Comparison of ENCODE assay signal across 8 cellular contexts in the genomic region with DNA sequence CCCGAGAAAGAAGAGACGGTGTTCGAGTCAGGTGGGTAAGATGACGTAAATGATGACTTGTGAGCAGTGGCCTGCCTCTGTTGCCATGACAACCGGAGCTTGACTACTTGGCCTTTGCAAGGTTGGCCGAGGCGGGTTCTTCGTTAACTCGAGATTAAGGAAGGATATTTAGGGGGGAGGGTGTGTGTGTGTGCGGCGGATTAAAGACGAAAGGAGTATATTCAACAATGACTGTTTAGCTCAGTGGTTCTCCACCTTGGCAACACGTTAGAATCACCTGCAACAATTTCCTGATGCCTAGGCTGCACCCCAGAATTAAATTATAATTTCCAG. TPM values are rescaled to one million over a fixed set of nuclear protein-coding genes. Genes with fewer than 3 reads are reported as not detected.
DNase-seq lines count a peak whose midpoint lies in the region; ATAC-seq, FAIRE-seq and TF ChIP-seq lines count a peak whose summit lies in the region.

No MANE protein-coding gene starts in this region.

- POLR2A ChIA-PET in HCT116 (lab: Charles Lee), result interaction anchor here (0.6 to 1.6 kb wide), 3 partner anchors 11 to 118 kb away, joined by 3 to 6 read pairs (median 3); no protein-coding TSS in a partner anchor

- no peaks in the 10 kb centered on the region for H3K9me1 ChIP-seq in keratinocyte (ENCODE audit: control insufficient read depth, extremely low read depth, insufficient read depth, low read length)

- peak; percentile 48 for DNase-seq in DMS114 treated with DMSO at 0.1 percent for 48 hours (lab: John Stamatoyannopoulos, UW; ENCODE audit: unreplicated experiment)
- DNase-seq in HCT116 (ENCODE audit: low read depth, low spot score), result peak; percentile 47
- peak; percentile 73 for DNase-seq in NCI-H2029 (lab: John Stamatoyannopoulos, UW)
- DNase-seq in cerebellar nuclear complex (lab: John Stamatoyannopoulos, UW), result peak; percentile 58 to 86
- DNase-seq in keratinocyte (ENCODE audit: low read depth, low spot score), result no peak
- DNase-seq in stimulated activated CD4-positive, alpha-beta T cell treated with anti-CD3 and anti-CD28 coated beads, Interleukin-12 subunit alpha, Interleukin-12 subunit beta, amount 100 ng/mL, for 4 hours, result peak; percentile 60
- no peak for DNase-seq in NCI-H1048 (lab: John Stamatoyannopoulos, UW)

- H3K9ac ChIP-seq in HCT116 (ENCODE audit: low read length) (peak overlapping the region; percentile 83), keratinocyte (ENCODE audit: control insufficient read depth, extremely low read depth, insufficient read depth, low read length) (peak overlapping the region; percentile 90)

- TF ChIP-seq POLR2A in HCT116 (IDR thresholded peaks at IDR 0.05; ENCODE audit: borderline replicate concordance, extremely low read depth, insufficient read depth, insufficient read length), result peak; percentile 14

- H3K9me2 ChIP-seq in HCT116 (ENCODE audit: insufficient read depth), result no peaks in the 10 kb centered on the region

- no peak for TF ChIP-seq CTCF in HCT116 (IDR thresholded peaks at IDR 0.05 in 2 of 3, conservative IDR thresholded peaks at IDR 0.05 in 1 of 3; ENCODE audit: borderline replicate concordance in 1 of 3, insufficient read depth in 1 of 3, low read depth in 2 of 3, low read length in 2 of 3)
- TF ChIP-seq CTCF in keratinocyte (optimal IDR thresholded peaks at IDR 0.05 in 1 of 3, IDR thresholded peaks at IDR 0.05 in 1 of 3, conservative IDR thresholded peaks at IDR 0.05 in 1 of 3; ENCODE audit: extremely low read depth in 1 of 3, insufficient read depth in 2 of 3, low read length in 3 of 3), result no peak

- ATAC-seq in HCT116, result peak; percentile 36
- ATAC-seq in activated CD4-positive, CD25-positive, alpha-beta regulatory T cell treated with anti-CD3 and anti-CD28 coated beads, Interleukin-2, amount 50 U/mL, for 24 hours, result peak; percentile 64 to 73

- 0 out of 2 replicates have a peak, but pooled peaks cover under 1% of the 10 kb centered on the region for H4K20me1 ChIP-seq in HCT116 (ENCODE audit: insufficient read depth)
- H4K20me1 ChIP-seq in keratinocyte (ENCODE audit: control insufficient read depth, extremely low read depth, insufficient read depth, low read length), result no peaks in the 10 kb centered on the region

- peak overlapping the region; percentile 89 for H3K27ac ChIP-seq in HCT116 (ENCODE audit: low read depth, low read length)
- peak overlapping the region; percentile 80 for H3K27ac ChIP-seq in keratinocyte (ENCODE audit: control insufficient read depth, insufficient read depth, low read length)

- intact Hi-C loops in HCT116 (cut with micrococcal nuclease), result no loop called here

- H3K79me2 ChIP-seq in HCT116 (ENCODE audit: insufficient read depth, low read length), result peaks cover 30% of the 10 kb centered on the region
- H3K79me2 ChIP-seq in keratinocyte (ENCODE audit: control insufficient read depth, insufficient read depth, low read length), result peaks cover 25% of the 10 kb centered on the region

- H3K4me1 ChIP-seq in HCT116 (ENCODE audit: control insufficient read depth in 1 of 2, insufficient read depth in 2 of 2, low read length in 2 of 2) (peaks cover 9 to 23% of the 10 kb centered on the region in 2 experiments), keratinocyte (ENCODE audit: control insufficient read depth, extremely low read depth, insufficient read depth, low read length) (peaks cover 5% of the 10 kb centered on the region)

- H3K9me3 ChIP-seq in HCT116 (ENCODE audit: control insufficient read depth in 1 of 2, insufficient read depth in 1 of 2, low read depth in 1 of 2, low read length in 2 of 2) (no peaks in the 10 kb centered on the region), keratinocyte (ENCODE audit: control insufficient read depth, low read depth, low read length) (no peaks in the 10 kb centered on the region)

- H3K4me2 ChIP-seq in HCT116 (ENCODE audit: low read length), result peak overlapping the region; percentile 88
- H3K4me2 ChIP-seq in keratinocyte (ENCODE audit: control insufficient read depth, extremely low read depth, insufficient read depth, low read depth, low read length), result peak overlapping the region; percentile 94

- BruUV-seq in HCT116 (replicated peaks; lab: Mats Ljungman, UMichigan), result TSS peak; percentile 77

- H3K27me3 ChIP-seq in HCT116 (ENCODE audit: insufficient read depth, low read length), result no peaks in the 10 kb centered on the region
- no peaks in the 10 kb centered on the region for H3K27me3 ChIP-seq in keratinocyte (ENCODE audit: control insufficient read depth, extremely low read depth, insufficient read depth, low read length)

- no peak for TF ChIP-seq RAD21 in HCT116 (IDR thresholded peaks at IDR 0.05; ENCODE audit: low read depth)

- CTCF ChIA-PET in HCT116 (lab: Charles Lee), result interaction anchor here (0.8 to 2.2 kb wide), 8 partner anchors 11 to 71 kb away, joined by 3 to 8 read pairs (median 3); no protein-coding TSS in a partner anchor

- H2AFZ ChIP-seq in HCT116 (ENCODE audit: low read depth, low read length, poor library complexity, severe bottlenecking), result peak overlapping the region; percentile 59
- H2AFZ ChIP-seq in keratinocyte (ENCODE audit: control insufficient read depth, low read length), result peak overlapping the region; percentile 86

- RAD21 ChIA-PET in HCT116 (lab: Charles Lee; ENCODE audit: low non-redundant PET in 1 of 2, low total read pairs in 2 of 2, uncharacterized antibody in 2 of 2, unreplicated experiment in 2 of 2), result no interaction called here

- peak overlapping the region; percentile 53 to 80 for H3K4me3 ChIP-seq in HCT116 (replicated peaks in 1 of 2; ENCODE audit: low read depth in 1 of 2, low read length in 2 of 2)
- peak overlapping the region; percentile 55 to 89 (median 71) for H3K4me3 ChIP-seq in keratinocyte (ENCODE audit: control insufficient read depth in 2 of 3, extremely low read depth in 1 of 3, insufficient read depth in 2 of 3, low read depth in 1 of 3, low read length in 3 of 3)

- H3K36me3 ChIP-seq in HCT116 (ENCODE audit: control insufficient read depth in 1 of 2, insufficient read depth in 2 of 2, low read length in 2 of 2) (no peaks in the 10 kb centered on the region), keratinocyte (ENCODE audit: control insufficient read depth in 2 of 2, extremely low read depth in 1 of 2, insufficient read depth in 2 of 2, low read length in 2 of 2) (peaks cover 2 to 4% of the 10 kb centered on the region in 2 experiments)

- dilution Hi-C loops in keratinocyte (cut with MboI; ENCODE audit: extremely low pct_ligation_motif_present, low sequenced_read_pairs), result no loop called here

- no peak for FAIRE-seq in keratinocyte (lab: Jason Lieb, UNC)

TF ChIP-seq in HCT116, 20 proteins besides CTCF, POLR2A, EP300 and RAD21 (continues in another document):
- TF ChIP-seq, protein P1, sequence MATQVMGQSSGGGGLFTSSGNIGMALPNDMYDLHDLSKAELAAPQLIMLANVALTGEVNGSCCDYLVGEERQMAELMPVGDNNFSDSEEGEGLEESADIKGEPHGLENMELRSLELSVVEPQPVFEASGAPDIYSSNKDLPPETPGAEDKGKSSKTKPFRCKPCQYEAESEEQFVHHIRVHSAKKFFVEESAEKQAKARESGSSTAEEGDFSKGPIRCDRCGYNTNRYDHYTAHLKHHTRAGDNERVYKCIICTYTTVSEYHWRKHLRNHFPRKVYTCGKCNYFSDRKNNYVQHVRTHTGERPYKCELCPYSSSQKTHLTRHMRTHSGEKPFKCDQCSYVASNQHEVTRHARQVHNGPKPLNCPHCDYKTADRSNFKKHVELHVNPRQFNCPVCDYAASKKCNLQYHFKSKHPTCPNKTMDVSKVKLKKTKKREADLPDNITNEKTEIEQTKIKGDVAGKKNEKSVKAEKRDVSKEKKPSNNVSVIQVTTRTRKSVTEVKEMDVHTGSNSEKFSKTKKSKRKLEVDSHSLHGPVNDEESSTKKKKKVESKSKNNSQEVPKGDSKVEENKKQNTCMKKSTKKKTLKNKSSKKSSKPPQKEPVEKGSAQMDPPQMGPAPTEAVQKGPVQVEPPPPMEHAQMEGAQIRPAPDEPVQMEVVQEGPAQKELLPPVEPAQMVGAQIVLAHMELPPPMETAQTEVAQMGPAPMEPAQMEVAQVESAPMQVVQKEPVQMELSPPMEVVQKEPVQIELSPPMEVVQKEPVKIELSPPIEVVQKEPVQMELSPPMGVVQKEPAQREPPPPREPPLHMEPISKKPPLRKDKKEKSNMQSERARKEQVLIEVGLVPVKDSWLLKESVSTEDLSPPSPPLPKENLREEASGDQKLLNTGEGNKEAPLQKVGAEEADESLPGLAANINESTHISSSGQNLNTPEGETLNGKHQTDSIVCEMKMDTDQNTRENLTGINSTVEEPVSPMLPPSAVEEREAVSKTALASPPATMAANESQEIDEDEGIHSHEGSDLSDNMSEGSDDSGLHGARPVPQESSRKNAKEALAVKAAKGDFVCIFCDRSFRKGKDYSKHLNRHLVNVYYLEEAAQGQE (IDR thresholded peaks at IDR 0.05; ENCODE audit: low read depth), result no peak
- TF ChIP-seq CBX3 (IDR thresholded peaks at IDR 0.05; ENCODE audit: low read depth) (no peak), JUND (IDR thresholded peaks at IDR 0.05) (no peak), EZH2phosphoT487 (IDR thresholded peaks at IDR 0.05; ENCODE audit: borderline replicate concordance) (no peak), SIN3A (IDR thresholded peaks at IDR 0.05; ENCODE audit: low read depth) (no peak), ELF1 (IDR thresholded peaks at IDR 0.05; ENCODE audit: borderline replicate concordance, low read depth) (no peak), SP1 (IDR thresholded peaks at IDR 0.05; ENCODE audit: low read depth) (no peak), EGR1 (IDR thresholded peaks at IDR 0.05; ENCODE audit: low read depth) (no peak)

RNA-seq across cellular contexts. Expression of a gene that starts 0.4 kb away (rescaled TPM):
- total RNA-seq in HCT116 (2021; ENCODE audit: unreplicated experiment), result 30.4 TPM
- polyA plus RNA-seq in HCT116 (2012), result 19.2 and 19.5 TPM in 2 replicates
- 7.4 to 11.1 TPM (median 8.5 TPM) in 3 replicates for polyA plus RNA-seq in keratinocyte
- 16.2 TPM for polyA plus RNA-seq in keratinocyte (2011; ENCODE audit: low read depth)
- polyA plus RNA-seq in keratinocyte (2011; cell fraction: cytosol; rRNA removed), result 7.8 and 9.1 TPM in 2 replicates
- 15.6 and 17.1 TPM in 2 replicates for polyA plus RNA-seq in keratinocyte (2011; cell fraction: nucleus; rRNA removed)
- polyA plus RNA-seq in keratinocyte (2012; ENCODE audit: low replicate concordance), result 16.7 and 24.5 TPM in 2 replicates
- 9.4 to 21.3 TPM (median 9.4 TPM) in 3 replicates for polyA minus RNA-seq in keratinocyte
- polyA minus RNA-seq in keratinocyte (2011; cell fraction: cytosol; rRNA and poly(A)+ RNA removed), result 7.1 TPM
- polyA minus RNA-seq in keratinocyte (2011; cell fraction: nucleus; rRNA and poly(A)+ RNA removed), result 7.1 and 10.7 TPM in 2 replicates

RNA-seq across cellular contexts. Expression of a gene that starts 41.4 kb away (rescaled TPM):
- 9.7 TPM for total RNA-seq in HCT116 (2021; ENCODE audit: unreplicated experiment)
- 4.9 and 6.1 TPM in 2 replicates for polyA plus RNA-seq in HCT116 (2012)
- 13.2 to 37.6 TPM (median 21.8 TPM) in 3 replicates for polyA plus RNA-seq in keratinocyte
- polyA plus RNA-seq in keratinocyte (2011; ENCODE audit: low read depth), result 36.7 TPM
- polyA plus RNA-seq in keratinocyte (2011; cell fraction: cytosol; rRNA removed), result 12.2 and 17.2 TPM in 2 replicates
- 56.0 and 73.6 TPM in 2 replicates for polyA plus RNA-seq in keratinocyte (2011; cell fraction: nucleus; rRNA removed)
- 10.0 and 79.0 TPM in 2 replicates for polyA plus RNA-seq in keratinocyte (2012; ENCODE audit: low replicate concordance)
- polyA minus RNA-seq in keratinocyte, result 27.5 to 39.7 TPM (median 28.6 TPM) in 3 replicates
- 13.4 TPM for polyA minus RNA-seq in keratinocyte (2011; cell fraction: cytosol; rRNA and poly(A)+ RNA removed)
- 21.4 and 23.1 TPM in 2 replicates for polyA minus RNA-seq in keratinocyte (2011; cell fraction: nucleus; rRNA and poly(A)+ RNA removed)

Comparison
In these comparisons a context has a peak if more than half of its experiments do, and no peak if none do; other contexts are left out.
1. DNase-seq: peak in DMS114 treated with DMSO at 0.1 percent for 48 hours (single experiment), HCT116 (single experiment), NCI-H2029 (single experiment), cerebellar nuclear complex (2 of 2) and stimulated activated CD4-positive, alpha-beta T cell treated with anti-CD3 and anti-CD28 coated beads, Interleukin-12 subunit alpha, Interleukin-12 subunit beta, amount 100 ng/mL, for 4 hours (single experiment); none in keratinocyte (single experiment) and NCI-H1048 (single experiment).